ENCODE assay signal across 27 cellular contexts in genomic region chr4:105490523-105490922, GRCh38.
"Had no signal": no experiment of that assay in that cellular context is flagged by ENCODE, and none has a peak within 500 bp of the region (broad histone marks: within the 10 kb centered on the region; RNA-seq: fewer than 3 reads in every experiment).

No MANE protein-coding gene starts in this region.

- ATAC-seq: activated T-cell treated with anti-CD3 and anti-CD28 coated beads, Interleukin-2, amount 50 U/mL, for 72 hours; left lung; lower lobe of right lung; naive thymus-derived CD8-positive, alpha-beta T cell; psoas muscle; stimulated activated naive B cell treated with anti-CD40 and anti-IgM and Interleukin-4, amounts not matched to agents 10 μg/mL and 1 μg/mL and 100 μg/mL, for 72 hours; upper lobe of right lung had no signal

- H3K4me1 Mint-ChIP-seq: naive thymus-derived CD8-positive, alpha-beta T cell; neural progenitor cell; stimulated activated naive B cell treated with anti-CD40 and anti-IgM and Interleukin-4, amounts not matched to agents 10 μg/mL and 1 μg/mL and 100 μg/mL, for 72 hours had no signal

- FAIRE-seq: bronchial epithelial cell, colon, TTC549 had no signal

- H3K4me3 Mint-ChIP-seq: activated naive CD8-positive, alpha-beta T cell; activated T-cell treated with anti-CD3 and anti-CD28 coated beads, Interleukin-2, amount 50 U/mL, for 72 hours; naive thymus-derived CD8-positive, alpha-beta T cell; neural progenitor cell; stimulated activated naive B cell treated with anti-CD40 and anti-IgM and Interleukin-4, amounts not matched to agents 10 μg/mL and 1 μg/mL and 100 μg/mL, for 72 hours had no signal

- DNase-seq: activated CD4-positive, alpha-beta T cell treated with anti-CD3 and anti-CD28 coated beads for 4 hours; activated CD4-positive, alpha-beta T cell treated with anti-CD3 and anti-CD28 coated beads, Interleukin-2, amount 50 U/mL, for 4 hours; activated effector memory CD4-positive, alpha-beta T cell treated with Interleukin-2 at 50 U/mL for 16 hours; activated naive CD4-positive, alpha-beta T cell treated with Interleukin-2 at 50 U/mL for 16 hours; activated T-cell treated with anti-CD3 and anti-CD28 coated beads for 4 hours; activated T-cell treated with anti-CD3 and anti-CD28 coated beads, Interleukin-2, amount 50 U/mL, for 72 hours; anterior cingulate cortex; dermis blood vessel endothelial cell; effector CD4-positive, alpha-beta T cell; foreskin melanocyte; kidney glomerular epithelial cell; left lung; lower lobe of right lung; mesenchymal stem cell; naive thymus-derived CD8-positive, alpha-beta T cell; occipital lobe; psoas muscle; stimulated activated CD4-positive, alpha-beta T cell treated with anti-CD3 and anti-CD28 coated beads, Interleukin-1b, Interleukin-23, amount 100 ng/mL, for 48 hours; stimulated activated naive B cell treated with anti-CD40 and anti-IgM and Interleukin-4, amounts not matched to agents 10 μg/mL and 1 μg/mL and 100 μg/mL, for 72 hours; stomach; thyroid gland; upper lobe of right lung had no signal

- H3K27ac Mint-ChIP-seq: activated naive CD8-positive, alpha-beta T cell; activated T-cell treated with anti-CD3 and anti-CD28 coated beads, Interleukin-2, amount 50 U/mL, for 72 hours; naive thymus-derived CD8-positive, alpha-beta T cell; neural progenitor cell; stimulated activated naive B cell treated with anti-CD40 and anti-IgM and Interleukin-4, amounts not matched to agents 10 μg/mL and 1 μg/mL and 100 μg/mL, for 72 hours had no signal

- H3K36me3 Mint-ChIP-seq: neural progenitor cell had no signal
